Comparison of ENCODE assay signal across 11 cellular contexts in genomic region chr5:81435023-81435422, GRCh38. TPM values are rescaled to one million over a fixed set of nuclear protein-coding genes. Genes with fewer than 3 reads are reported as not detected.
"Had no signal": no experiment of that assay in that cellular context is flagged by ENCODE, and none has a peak within 500 bp of the region (broad histone marks: within the 10 kb centered on the region; RNA-seq: fewer than 3 reads in every experiment).

No MANE protein-coding gene starts in this region.

- H3K4me3 Mint-ChIP-seq: HFFc6, IgD-negative memory B cell had no signal

- H3K4me3 ChIP-seq: GM23248, HAP-1 had no signal

- H3K27ac Mint-ChIP-seq: HFFc6, IgD-negative memory B cell had no signal

- H3K9me3 Mint-ChIP-seq: HFFc6, IgD-negative memory B cell had no signal

- DNase-seq: GM23248, GOT3, H7, HFFc6, Karpas-422, KBM-7 had no signal

- H3K36me3 ChIP-seq: HAP-1 had no signal

- H3K9me3 ChIP-seq: HAP-1 had no signal

- H3K27ac ChIP-seq: GM23248, KMS-11 had no signal

- H3K27me3 Mint-ChIP-seq: IgD-negative memory B cell had no signal

- H3K4me1 Mint-ChIP-seq: IgD-negative memory B cell had no signal

RNA-seq across cellular contexts. Expression of gene ACOT12, which starts 41.1 kb away (rescaled TPM):
- total RNA-seq: GM23248, H4, H7, HFFc6, HT-29 had no signal
